2 cellular contexts compared by ENCODE assay signal in genomic region chr15:40776537-40777141, GRCh38.
TF ChIP-seq lines count a peak whose summit lies in the region.

No MANE protein-coding gene starts in this region.

TF ChIP-seq in liver, 16 proteins besides CTCF, POLR2A, EP300 and RAD21:
- TF ChIP-seq HNF4A (conservative IDR thresholded peaks at IDR 0.05) (peak in 1 of 2 donors; percentile 29), ZBTB33 (IDR thresholded peaks at IDR 0.05) (no peak), RXRA (IDR thresholded peaks at IDR 0.05) (peak in 1 of 2 donors; percentile 48), REST (IDR thresholded peaks at IDR 0.05) (peak; percentile 13), FOXA1 (IDR thresholded peaks at IDR 0.05) (peak; percentile 24), HNF4G (IDR thresholded peaks at IDR 0.05) (no peak), MAX (IDR thresholded peaks at IDR 0.05) (peak; percentile 80), GABPA (IDR thresholded peaks at IDR 0.05 in 1 of 2, conservative IDR thresholded peaks at IDR 0.05 in 1 of 2) (peak in 1 of 2 donors; percentile 8), SP1 (IDR thresholded peaks at IDR 0.05) (peak; percentile 12), FOXA2 (IDR thresholded peaks at IDR 0.05) (no peak), TAF1 (conservative IDR thresholded peaks at IDR 0.05) (no peak), JUND (IDR thresholded peaks at IDR 0.05) (no peak), YY1 (IDR thresholded peaks at IDR 0.05) (peak; percentile 39), ATF3 (IDR thresholded peaks at IDR 0.05) (no peak), EGR1 (IDR thresholded peaks at IDR 0.05; ENCODE audit: low read depth in 2 of 2) (no peak), NR2F2 (IDR thresholded peaks at IDR 0.05) (no peak)
TF ChIP-seq in liver: peak in this region for 8.

TF ChIP-seq in HepG2, 621 proteins besides CTCF, POLR2A, EP300 and RAD21:
- TF ChIP-seq NFAT5 (CRISPR knock-in tag; IDR thresholded peaks at IDR 0.05): no peak
- no peak for TF ChIP-seq RFX3 (CRISPR knock-in tag; IDR thresholded peaks at IDR 0.05)
- TF ChIP-seq AHDC1 (CRISPR knock-in tag; IDR thresholded peaks at IDR 0.05; ENCODE audit: borderline replicate concordance): no peak
- no peak for TF ChIP-seq ZNF234 (CRISPR knock-in tag; conservative IDR thresholded peaks at IDR 0.05)
- TF ChIP-seq ZNF605 (CRISPR knock-in tag; IDR thresholded peaks at IDR 0.05): no peak
- no peak for TF ChIP-seq ZNF546 (CRISPR knock-in tag; conservative IDR thresholded peaks at IDR 0.05)
